ENCODE assay signal across 1 cellular context in the genomic region with DNA sequence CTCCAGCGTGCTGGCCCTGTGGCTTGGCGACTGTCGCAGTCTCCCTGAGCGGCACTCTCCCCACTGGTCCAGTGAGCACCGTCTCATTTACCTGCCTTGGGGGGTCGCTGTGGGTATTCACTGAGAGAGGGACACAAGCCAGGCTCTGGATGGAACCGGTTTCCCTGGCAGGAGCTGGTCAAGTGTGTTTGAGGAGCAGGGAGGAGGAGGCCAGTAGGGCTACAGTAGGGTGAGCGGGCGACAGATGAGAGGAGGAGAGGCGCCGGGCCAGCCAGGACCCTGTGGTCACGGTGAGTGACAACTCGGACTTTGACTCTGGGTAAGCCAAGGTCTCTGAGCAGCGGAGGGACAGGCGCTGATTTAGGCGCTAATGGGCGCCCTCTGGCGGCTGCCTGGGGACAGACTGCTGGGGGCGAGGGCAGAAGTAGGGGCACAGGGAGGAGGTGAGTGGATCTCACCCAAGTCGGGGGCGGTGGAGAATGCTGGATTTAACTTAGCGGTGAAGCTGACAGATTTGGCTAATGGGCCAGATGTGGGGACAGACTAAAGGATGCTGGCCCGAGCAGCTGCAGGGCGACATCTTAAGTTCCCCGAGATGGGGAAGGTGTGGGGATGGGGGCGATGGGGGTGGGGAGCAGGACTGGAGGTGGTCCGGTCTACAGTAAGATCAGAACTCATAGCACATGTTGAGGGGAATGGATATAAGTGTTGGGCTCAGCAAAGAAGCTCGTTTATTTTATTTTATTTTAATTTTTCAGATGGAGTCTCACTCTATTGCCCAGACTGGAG.
A peak's percentile ranks its signal among the peaks of the same experiment; 100 is the strongest.
TF ChIP-seq lines count a peak whose summit lies in the region.

No MANE protein-coding gene starts in this region.

TF ChIP-seq in K562, 482 proteins besides CTCF, POLR2A, EP300 and RAD21 (continued from another document and continues in another):
- TF ChIP-seq, protein P1, sequence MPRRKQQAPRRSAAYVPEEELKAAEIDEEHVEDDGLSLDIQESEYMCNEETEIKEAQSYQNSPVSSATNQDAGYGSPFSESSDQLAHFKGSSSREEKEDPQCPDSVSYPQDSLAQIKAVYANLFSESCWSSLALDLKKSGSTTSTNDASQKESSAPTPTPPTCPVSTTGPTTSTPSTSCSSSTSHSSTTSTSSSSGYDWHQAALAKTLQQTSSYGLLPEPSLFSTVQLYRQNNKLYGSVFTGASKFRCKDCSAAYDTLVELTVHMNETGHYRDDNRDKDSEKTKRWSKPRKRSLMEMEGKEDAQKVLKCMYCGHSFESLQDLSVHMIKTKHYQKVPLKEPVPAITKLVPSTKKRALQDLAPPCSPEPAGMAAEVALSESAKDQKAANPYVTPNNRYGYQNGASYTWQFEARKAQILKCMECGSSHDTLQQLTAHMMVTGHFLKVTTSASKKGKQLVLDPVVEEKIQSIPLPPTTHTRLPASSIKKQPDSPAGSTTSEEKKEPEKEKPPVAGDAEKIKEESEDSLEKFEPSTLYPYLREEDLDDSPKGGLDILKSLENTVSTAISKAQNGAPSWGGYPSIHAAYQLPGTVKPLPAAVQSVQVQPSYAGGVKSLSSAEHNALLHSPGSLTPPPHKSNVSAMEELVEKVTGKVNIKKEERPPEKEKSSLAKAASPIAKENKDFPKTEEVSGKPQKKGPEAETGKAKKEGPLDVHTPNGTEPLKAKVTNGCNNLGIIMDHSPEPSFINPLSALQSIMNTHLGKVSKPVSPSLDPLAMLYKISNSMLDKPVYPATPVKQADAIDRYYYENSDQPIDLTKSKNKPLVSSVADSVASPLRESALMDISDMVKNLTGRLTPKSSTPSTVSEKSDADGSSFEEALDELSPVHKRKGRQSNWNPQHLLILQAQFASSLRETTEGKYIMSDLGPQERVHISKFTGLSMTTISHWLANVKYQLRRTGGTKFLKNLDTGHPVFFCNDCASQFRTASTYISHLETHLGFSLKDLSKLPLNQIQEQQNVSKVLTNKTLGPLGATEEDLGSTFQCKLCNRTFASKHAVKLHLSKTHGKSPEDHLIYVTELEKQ (CRISPR knock-in tag; IDR thresholded peaks at IDR 0.05) = no peak
- TF ChIP-seq RCOR1 (IDR thresholded peaks at IDR 0.05; ENCODE audit: borderline replicate concordance in 1 of 2, low read depth in 2 of 2, low read length in 2 of 2) = 0 out of 4 replicates have a peak, but pooled peaks of 1 of the 2 experiments have one; percentile 61
- no peak for TF ChIP-seq BCLAF1 (IDR thresholded peaks at IDR 0.05; ENCODE audit: borderline replicate concordance in 1 of 2, control insufficient read depth in 1 of 2, low read depth in 2 of 2, low read length in 1 of 2)
- no peak for TF ChIP-seq JUND (IDR thresholded peaks at IDR 0.05; ENCODE audit: borderline replicate concordance, low read depth, low read length)
- TF ChIP-seq JUND (tag; IDR thresholded peaks at IDR 0.05; ENCODE audit: borderline replicate concordance, low read depth, low read length) = 0 out of 3 replicates have a peak, but pooled peaks have one; percentile 50
- peak; percentile 34; the same call in 1 of the 2 replicates for TF ChIP-seq TOE1 (IDR thresholded peaks at IDR 0.05; ENCODE audit: borderline replicate concordance)
- no peak for TF ChIP-seq TOE1 (CRISPR knock-in tag; IDR thresholded peaks at IDR 0.05; ENCODE audit: borderline replicate concordance, low read depth)
- no peak for TF ChIP-seq RBBP5 (IDR thresholded peaks at IDR 0.05; ENCODE audit: borderline replicate concordance, insufficient read depth, low read length, poor library complexity, severe bottlenecking)
- TF ChIP-seq, protein P2, sequence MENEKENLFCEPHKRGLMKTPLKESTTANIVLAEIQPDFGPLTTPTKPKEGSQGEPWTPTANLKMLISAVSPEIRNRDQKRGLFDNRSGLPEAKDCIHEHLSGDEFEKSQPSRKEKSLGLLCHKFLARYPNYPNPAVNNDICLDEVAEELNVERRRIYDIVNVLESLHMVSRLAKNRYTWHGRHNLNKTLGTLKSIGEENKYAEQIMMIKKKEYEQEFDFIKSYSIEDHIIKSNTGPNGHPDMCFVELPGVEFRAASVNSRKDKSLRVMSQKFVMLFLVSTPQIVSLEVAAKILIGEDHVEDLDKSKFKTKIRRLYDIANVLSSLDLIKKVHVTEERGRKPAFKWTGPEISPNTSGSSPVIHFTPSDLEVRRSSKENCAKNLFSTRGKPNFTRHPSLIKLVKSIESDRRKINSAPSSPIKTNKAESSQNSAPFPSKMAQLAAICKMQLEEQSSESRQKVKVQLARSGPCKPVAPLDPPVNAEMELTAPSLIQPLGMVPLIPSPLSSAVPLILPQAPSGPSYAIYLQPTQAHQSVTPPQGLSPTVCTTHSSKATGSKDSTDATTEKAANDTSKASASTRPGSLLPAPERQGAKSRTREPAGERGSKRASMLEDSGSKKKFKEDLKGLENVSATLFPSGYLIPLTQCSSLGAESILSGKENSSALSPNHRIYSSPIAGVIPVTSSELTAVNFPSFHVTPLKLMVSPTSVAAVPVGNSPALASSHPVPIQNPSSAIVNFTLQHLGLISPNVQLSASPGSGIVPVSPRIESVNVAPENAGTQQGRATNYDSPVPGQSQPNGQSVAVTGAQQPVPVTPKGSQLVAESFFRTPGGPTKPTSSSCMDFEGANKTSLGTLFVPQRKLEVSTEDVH (IDR thresholded peaks at IDR 0.05; ENCODE audit: low read depth, partially characterized antibody) = peak; percentile 67
- no peak for TF ChIP-seq BRD4 (IDR thresholded peaks at IDR 0.05)
- peak; percentile 70; the same call in 1 of the 2 replicates for TF ChIP-seq BCOR (IDR thresholded peaks at IDR 0.05)
- no peak for TF ChIP-seq CBX8 (IDR thresholded peaks at IDR 0.05; ENCODE audit: borderline replicate concordance, extremely low read depth, low read depth, low read length, poor library complexity, severe bottlenecking)
- no peak for TF ChIP-seq PRPF4 (IDR thresholded peaks at IDR 0.05; ENCODE audit: insufficient read depth, low read depth, low read length, poor library complexity, severe bottlenecking)
- TF ChIP-seq ZNF134 (CRISPR knock-in tag; conservative IDR thresholded peaks at IDR 0.05) = no peak
- peak; percentile 36; the same call in 1 of the 2 replicates for TF ChIP-seq NFIC (IDR thresholded peaks at IDR 0.05)
- TF ChIP-seq NFYB (IDR thresholded peaks at IDR 0.05; ENCODE audit: extremely low read depth, insufficient read length) = no peak
- peak; percentile 57; the same call in 1 of the 2 replicates for TF ChIP-seq SMAD4 (CRISPR knock-in tag; conservative IDR thresholded peaks at IDR 0.05)
- no peak; the same call in 1 of the 2 replicates for TF ChIP-seq LCOR (CRISPR knock-in tag; IDR thresholded peaks at IDR 0.05)
- TF ChIP-seq, protein P3, sequence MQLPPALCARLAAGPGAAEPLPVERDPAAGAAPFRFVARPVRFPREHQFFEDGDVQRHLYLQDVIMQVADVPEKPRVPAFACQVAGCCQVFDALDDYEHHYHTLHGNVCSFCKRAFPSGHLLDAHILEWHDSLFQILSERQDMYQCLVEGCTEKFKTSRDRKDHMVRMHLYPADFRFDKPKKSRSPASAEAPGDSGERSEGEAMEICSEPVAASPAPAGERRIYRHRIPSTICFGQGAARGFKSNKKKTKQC (CRISPR knock-in tag; IDR thresholded peaks at IDR 0.05) = no peak
- no peak for TF ChIP-seq TEAD1 (CRISPR knock-in tag; IDR thresholded peaks at IDR 0.05)
- 0 out of 2 replicates have a peak, but pooled peaks have one; percentile 64 for TF ChIP-seq THRB (CRISPR knock-in tag; conservative IDR thresholded peaks at IDR 0.05)
- TF ChIP-seq MAX (CRISPR knock-in tag; IDR thresholded peaks at IDR 0.05) = 0 out of 2 replicates have a peak, but pooled peaks have one; percentile 11
- TF ChIP-seq HEY1 (CRISPR knock-in tag; IDR thresholded peaks at IDR 0.05; ENCODE audit: borderline replicate concordance) = no peak
- TF ChIP-seq NRF1 (conservative IDR thresholded peaks at IDR 0.05 in 1 of 2, IDR thresholded peaks at IDR 0.05 in 1 of 2) = no peak
- no peak for TF ChIP-seq TAF7 (tag; IDR thresholded peaks at IDR 0.05)
- TF ChIP-seq, protein P4, sequence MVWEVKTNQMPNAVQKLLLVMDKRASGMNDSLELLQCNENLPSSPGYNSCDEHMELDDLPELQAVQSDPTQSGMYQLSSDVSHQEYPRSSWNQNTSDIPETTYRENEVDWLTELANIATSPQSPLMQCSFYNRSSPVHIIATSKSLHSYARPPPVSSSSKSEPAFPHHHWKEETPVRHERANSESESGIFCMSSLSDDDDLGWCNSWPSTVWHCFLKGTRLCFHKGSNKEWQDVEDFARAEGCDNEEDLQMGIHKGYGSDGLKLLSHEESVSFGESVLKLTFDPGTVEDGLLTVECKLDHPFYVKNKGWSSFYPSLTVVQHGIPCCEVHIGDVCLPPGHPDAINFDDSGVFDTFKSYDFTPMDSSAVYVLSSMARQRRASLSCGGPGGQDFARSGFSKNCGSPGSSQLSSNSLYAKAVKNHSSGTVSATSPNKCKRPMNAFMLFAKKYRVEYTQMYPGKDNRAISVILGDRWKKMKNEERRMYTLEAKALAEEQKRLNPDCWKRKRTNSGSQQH (CRISPR knock-in tag; IDR thresholded peaks at IDR 0.05) = no peak
- peak; percentile 82; the same call in 1 of the 2 replicates for TF ChIP-seq PHF21A (IDR thresholded peaks at IDR 0.05; ENCODE audit: borderline replicate concordance, low read depth)
- TF ChIP-seq FOXK1 (CRISPR knock-in tag; IDR thresholded peaks at IDR 0.05; ENCODE audit: borderline replicate concordance) = no peak
- TF ChIP-seq PREB (CRISPR knock-in tag; IDR thresholded peaks at IDR 0.05) = no peak
- no peak for TF ChIP-seq YBX1 (IDR thresholded peaks at IDR 0.05)
- peak; percentile 63 to 87 for TF ChIP-seq MAZ (CRISPR knock-in tag; conservative IDR thresholded peaks at IDR 0.05 in 1 of 2, IDR thresholded peaks at IDR 0.05 in 1 of 2)
- TF ChIP-seq PCBP2 (IDR thresholded peaks at IDR 0.05; ENCODE audit: low read depth, low read length, poor library complexity, severe bottlenecking) = no peak
- peak; percentile 20; the same call in 1 of the 2 replicates for TF ChIP-seq CREM (IDR thresholded peaks at IDR 0.05; ENCODE audit: low read depth)
- TF ChIP-seq YY1 (IDR thresholded peaks at IDR 0.05; ENCODE audit: borderline replicate concordance in 1 of 3, control insufficient read depth in 1 of 3, extremely low read depth in 1 of 3, insufficient read depth in 3 of 3, insufficient read length in 1 of 3, insufficient replicate concordance in 2 of 3, low read depth in 1 of 3, low read length in 2 of 3) = peak in 1 of 3 experiments; percentile 32
- TF ChIP-seq GABPB1 (CRISPR knock-in tag; IDR thresholded peaks at IDR 0.05) = 0 out of 2 replicates have a peak, but pooled peaks have one; percentile 56
- TF ChIP-seq ATF7 (IDR thresholded peaks at IDR 0.05) = no peak; the same call in 1 of the 2 replicates
- no peak for TF ChIP-seq MCM2 (IDR thresholded peaks at IDR 0.05; ENCODE audit: low read depth)
- peak in 1 of 2 experiments; percentile 32; a peak in 1 of 4 replicates for TF ChIP-seq SIN3A (IDR thresholded peaks at IDR 0.05; ENCODE audit: borderline replicate concordance in 2 of 2, control insufficient read depth in 1 of 2, low read depth in 2 of 2, low read length in 2 of 2)
- peak; percentile 42; the same call in 1 of the 2 replicates for TF ChIP-seq GATAD2A (IDR thresholded peaks at IDR 0.05)
- TF ChIP-seq KLF16 (IDR thresholded peaks at IDR 0.05) = peak; percentile 43
- peak in 1 of 2 experiments; percentile 62; a peak in 1 of 4 replicates for TF ChIP-seq FOXK2 (conservative IDR thresholded peaks at IDR 0.05 in 1 of 2, IDR thresholded peaks at IDR 0.05 in 1 of 2; ENCODE audit: low read depth in 2 of 2)
- no peak for TF ChIP-seq ZNF57 (CRISPR knock-in tag; IDR thresholded peaks at IDR 0.05)
- TF ChIP-seq XRCC5 (IDR thresholded peaks at IDR 0.05; ENCODE audit: low read depth, low read length) = peak; percentile 94
- 0 out of 4 replicates have a peak, but pooled peaks of 1 of the 2 experiments have one; percentile 54 for TF ChIP-seq ARNT (IDR thresholded peaks at IDR 0.05)
